ENCODE assay signal across 12 cellular contexts in genomic region chr10:84331091-84331490, GRCh38. TPM values are rescaled to one million over a fixed set of nuclear protein-coding genes. Genes with fewer than 3 reads are reported as not detected.
A peak's percentile ranks its signal among the peaks of the same experiment; 100 is the strongest.
DNase-seq lines count a peak whose midpoint lies in the region; ATAC-seq, FAIRE-seq and TF ChIP-seq lines count a peak whose summit lies in the region.
"Had no signal": no experiment of that assay in that cellular context is flagged by ENCODE, and none has a peak within 500 bp of the region (broad histone marks: within the 10 kb centered on the region; RNA-seq: fewer than 3 reads in every experiment).

No MANE protein-coding gene starts in this region.

- H3K9me2 ChIP-seq in OCI-LY7 (ENCODE audit: insufficient read depth, low read length), result no peaks in the 10 kb centered on the region

- H3K36me3 ChIP-seq in OCI-LY7 (ENCODE audit: insufficient read depth, low read length) (no peaks in the 10 kb centered on the region), pancreas (no peaks in the 10 kb centered on the region)

- no peak for ATAC-seq in stimulated activated naive CD8-positive, alpha-beta T cell treated with anti-CD3 and anti-CD28 coated beads, Interleukin-15, amount 100 ng/mL, for 72 hours
- ATAC-seq in GM19324 (IDR thresholded peaks at IDR 0.05; ENCODE audit: low FRiP score, unreplicated experiment) (no peak), GM19351 (IDR thresholded peaks at IDR 0.05; ENCODE audit: unreplicated experiment) (no peak), pancreas (no peak)

- POLR2A ChIA-PET in OCI-LY7 (lab: Charles Lee), result interaction anchor here (0.6 kb wide), 1 partner anchor 139 kb away, joined by 6 read pairs; no protein-coding TSS in a partner anchor

- 91 to 92% methylated on average over 2 of the region's 2 CpGs for WGBS in pancreas, 2 donors

- H3K4me3 Mint-ChIP-seq in activated naive CD4-positive, alpha-beta T cell treated with anti-CD3 and anti-CD28 coated beads, Interleukin-2, amount 50 U/mL, for 24 hours, result peak overlapping the region; percentile 95
- peak overlapping the region; percentile 98 for H3K4me3 Mint-ChIP-seq in glutamatergic neuron (ENCODE audit: unreplicated experiment)
- peak overlapping the region; percentile 89 to 97 for H3K4me3 Mint-ChIP-seq in stimulated activated naive CD8-positive, alpha-beta T cell treated with anti-CD3 and anti-CD28 coated beads, Interleukin-15, amount 100 ng/mL, for 72 hours

- H3K4me1 ChIP-seq in OCI-LY7 (ENCODE audit: insufficient read depth, low read length, poor library complexity, severe bottlenecking), result peaks cover 39% of the 10 kb centered on the region
- H3K4me1 ChIP-seq in pancreas, result peaks cover 3 to 9% (median 4%) of the 10 kb centered on the region in 3 donors

- no peaks in the 10 kb centered on the region for H3K36me3 Mint-ChIP-seq in activated naive CD4-positive, alpha-beta T cell treated with anti-CD3 and anti-CD28 coated beads, Interleukin-2, amount 50 U/mL, for 24 hours
- no peaks in the 10 kb centered on the region for H3K36me3 Mint-ChIP-seq in glutamatergic neuron (ENCODE audit: unreplicated experiment)

- no peak for TF ChIP-seq CTCF in OCI-LY7 (conservative IDR thresholded peaks at IDR 0.05; ENCODE audit: low read length)
- TF ChIP-seq CTCF in glutamatergic neuron (IDR thresholded peaks at IDR 0.05; ENCODE audit: partially characterized antibody, unreplicated experiment), result no peak
- TF ChIP-seq CTCF in pancreas (IDR thresholded peaks at IDR 0.05), result no peak

- H3K9me3 Mint-ChIP-seq in activated naive CD4-positive, alpha-beta T cell treated with anti-CD3 and anti-CD28 coated beads, Interleukin-2, amount 50 U/mL, for 24 hours, result no peaks in the 10 kb centered on the region
- peaks cover 12% of the 10 kb centered on the region for H3K9me3 Mint-ChIP-seq in glutamatergic neuron (ENCODE audit: unreplicated experiment)
- H3K9me3 Mint-ChIP-seq in stimulated activated naive CD8-positive, alpha-beta T cell treated with anti-CD3 and anti-CD28 coated beads, Interleukin-15, amount 100 ng/mL, for 72 hours, result no peaks in the 10 kb centered on the region

- peaks cover 52% of the 10 kb centered on the region for H3K4me1 Mint-ChIP-seq in activated naive CD4-positive, alpha-beta T cell treated with anti-CD3 and anti-CD28 coated beads, Interleukin-2, amount 50 U/mL, for 24 hours
- H3K4me1 Mint-ChIP-seq in glutamatergic neuron (ENCODE audit: low read depth, unreplicated experiment), result peaks cover 35% of the 10 kb centered on the region
- H3K4me1 Mint-ChIP-seq in stimulated activated naive CD8-positive, alpha-beta T cell treated with anti-CD3 and anti-CD28 coated beads, Interleukin-15, amount 100 ng/mL, for 72 hours, result peaks cover 27% of the 10 kb centered on the region

- H3K27ac ChIP-seq in OCI-LY7 (ENCODE audit: low read depth, low read length, poor library complexity, severe bottlenecking) (no peak overlapping the region), pancreas (no peak overlapping the region)
- H3K27ac ChIP-seq: C4-2B, RWPE1 had no signal

- peaks cover 10% of the 10 kb centered on the region; the same call in 1 of the 2 replicates for H4K20me1 ChIP-seq in OCI-LY7 (ENCODE audit: insufficient read depth, low read length)

- no TSS peak for BruUV-seq in OCI-LY7 (replicated peaks; lab: Mats Ljungman, UMichigan)

- intact Hi-C loops in OCI-LY7 (cut with micrococcal nuclease; ENCODE audit: unreplicated experiment), result no loop called here
- intact Hi-C loops in pancreas (cut with DNase I), result no loop called here

- peak overlapping the region; percentile 92 for H3K4me2 ChIP-seq in OCI-LY7 (ENCODE audit: low read length)

- no peak for DNase-seq in activated naive CD4-positive, alpha-beta T cell treated with Interleukin-2 at 50 U/mL for 16 hours
- DNase-seq in OCI-LY7 (ENCODE audit: low spot score) (no peak), glutamatergic neuron (no peak), pancreas (no peak)
- no peak for DNase-seq in stimulated activated naive CD8-positive, alpha-beta T cell treated with anti-CD3 and anti-CD28 coated beads, Interleukin-15, amount 100 ng/mL, for 72 hours
- DNase-seq: substantia nigra had no signal

- peak overlapping the region; percentile 99 for H3K27ac Mint-ChIP-seq in activated naive CD4-positive, alpha-beta T cell treated with anti-CD3 and anti-CD28 coated beads, Interleukin-2, amount 50 U/mL, for 24 hours
- H3K27ac Mint-ChIP-seq in glutamatergic neuron (ENCODE audit: unreplicated experiment), result peak overlapping the region; percentile 95
- peak overlapping the region; percentile 35 to 91 for H3K27ac Mint-ChIP-seq in stimulated activated naive CD8-positive, alpha-beta T cell treated with anti-CD3 and anti-CD28 coated beads, Interleukin-15, amount 100 ng/mL, for 72 hours

- no peak overlapping the region for H2AFZ ChIP-seq in OCI-LY7 (ENCODE audit: low read length)

- H3K27me3 Mint-ChIP-seq in activated naive CD4-positive, alpha-beta T cell treated with anti-CD3 and anti-CD28 coated beads, Interleukin-2, amount 50 U/mL, for 24 hours, result no peaks in the 10 kb centered on the region
- H3K27me3 Mint-ChIP-seq in glutamatergic neuron (ENCODE audit: unreplicated experiment), result peaks cover 10% of the 10 kb centered on the region
- no peaks in the 10 kb centered on the region for H3K27me3 Mint-ChIP-seq in stimulated activated naive CD8-positive, alpha-beta T cell treated with anti-CD3 and anti-CD28 coated beads, Interleukin-15, amount 100 ng/mL, for 72 hours

- H3K79me2 ChIP-seq in OCI-LY7 (ENCODE audit: insufficient read depth, low read depth, low read length), result peaks cover 63% of the 10 kb centered on the region; the same call in 1 of the 2 replicates

- CTCF ChIA-PET in OCI-LY7 (lab: Charles Lee; ENCODE audit: unreplicated experiment), result no interaction called here

- peak overlapping the region; percentile 19 for H3K4me3 ChIP-seq in OCI-LY7 (ENCODE audit: low read depth, low read length, poor library complexity, severe bottlenecking)
- no peak overlapping the region for H3K4me3 ChIP-seq in pancreas
- H3K4me3 ChIP-seq: lung had no signal

- no peak for FAIRE-seq in pancreas (lab: Jason Lieb, UNC)

- H3K27me3 ChIP-seq in pancreas, result no peaks in the 10 kb centered on the region

- H3K9me3 ChIP-seq in OCI-LY7 (ENCODE audit: low read length) (no peaks in the 10 kb centered on the region), pancreas (no peaks in the 10 kb centered on the region)

RNA-seq across cellular contexts. Expression of gene CCSER2, which starts 2.7 kb away (rescaled TPM):
- total RNA-seq in OCI-LY7 (2014; rRNA removed; shearing (Covaris generic)), result 11.1 and 15.9 TPM in 2 replicates
- total RNA-seq in OCI-LY7 (2022), result 30.1 and 33.3 TPM in 2 replicates
- total RNA-seq in glutamatergic neuron (ENCODE audit: unreplicated experiment), result 168 TPM
- total RNA-seq in pancreas, result 10 to 100 TPM; 17.5 to 25.6 (median 22.5) TPM
- polyA plus RNA-seq in pancreas, result 1 to 10 TPM; 3.5 to 6.0 TPM
